Comparison of ENCODE assay signal across 9 cellular contexts in genomic region chr3:188974856-188975611, GRCh38.
A peak's percentile ranks its signal among the peaks of the same experiment; 100 is the strongest.
DNase-seq lines count a peak whose midpoint lies in the region; ATAC-seq and TF ChIP-seq lines count a peak whose summit lies in the region.
"Had no signal": no experiment of that assay in that cellular context is flagged by ENCODE, and none has a peak within 500 bp of the region (broad histone marks: within the 10 kb centered on the region; RNA-seq: fewer than 3 reads in every experiment).

No MANE protein-coding gene starts in this region.

- no peak overlapping the region for H3K4me3 ChIP-seq in CD8-positive, alpha-beta T cell (ENCODE audit: low read depth, low read length)
- no peak overlapping the region for H3K4me3 ChIP-seq in psoas muscle

- peaks cover 25% of the 10 kb centered on the region for H3K4me1 Mint-ChIP-seq in CD8-positive, alpha-beta T cell (ENCODE audit: low read depth)
- H3K4me1 Mint-ChIP-seq in activated naive CD8-positive, alpha-beta T cell treated with anti-CD3 and anti-CD28 coated beads, Interleukin-2, amount 10 ng/mL, durations not matched to agents 7 days and 5 days = peaks cover 31% of the 10 kb centered on the region
- peaks cover 9% of the 10 kb centered on the region for H3K4me1 Mint-ChIP-seq in WTC11

- no peaks in the 10 kb centered on the region for H3K9me3 Mint-ChIP-seq in CD8-positive, alpha-beta T cell
- peaks cover 3% of the 10 kb centered on the region for H3K9me3 Mint-ChIP-seq in activated naive CD8-positive, alpha-beta T cell treated with anti-CD3 and anti-CD28 coated beads, Interleukin-2, amount 10 ng/mL, durations not matched to agents 7 days and 5 days
- H3K9me3 Mint-ChIP-seq in WTC11 = peaks cover 16% of the 10 kb centered on the region

- POLR2A ChIA-PET in CD8-positive, alpha-beta T cell (lab: Charles Lee) = no interaction called here
- POLR2A ChIA-PET in activated naive CD8-positive, alpha-beta T cell treated with anti-CD3 and anti-CD28 coated beads, Interleukin-2, amount 10 ng/mL, durations not matched to agents 7 days and 5 days (lab: Charles Lee) = no interaction called here
- POLR2A ChIA-PET in WTC11 (lab: Charles Lee) = no interaction called here

- H3K9me3 ChIP-seq in CD8-positive, alpha-beta T cell (ENCODE audit: low read length) = no peaks in the 10 kb centered on the region
- no peaks in the 10 kb centered on the region for H3K9me3 ChIP-seq in psoas muscle

- no peaks in the 10 kb centered on the region for H3K36me3 Mint-ChIP-seq in CD8-positive, alpha-beta T cell
- H3K36me3 Mint-ChIP-seq in activated naive CD8-positive, alpha-beta T cell treated with anti-CD3 and anti-CD28 coated beads, Interleukin-2, amount 10 ng/mL, durations not matched to agents 7 days and 5 days = peaks cover 6% of the 10 kb centered on the region
- H3K36me3 Mint-ChIP-seq in WTC11 = no peaks in the 10 kb centered on the region

- CTCF ChIA-PET in CD8-positive, alpha-beta T cell (lab: Charles Lee) = interaction anchor here (0.6 to 3.4 kb wide), 6 partner anchors 11 to 1238 kb away, joined by 3 to 18 read pairs (median 4); no protein-coding TSS in a partner anchor
- CTCF ChIA-PET in WTC11 (lab: Charles Lee) = interaction anchor here (1.5 to 2.0 kb wide), 2 partner anchors 66 to 74 kb away, joined by 3 to 6 read pairs; no protein-coding TSS in a partner anchor

- peak overlapping the region; percentile 22 for H3K4me3 Mint-ChIP-seq in CD8-positive, alpha-beta T cell
- H3K4me3 Mint-ChIP-seq in activated naive CD8-positive, alpha-beta T cell treated with anti-CD3 and anti-CD28 coated beads, Interleukin-2, amount 10 ng/mL, durations not matched to agents 7 days and 5 days = peak overlapping the region; percentile 6
- H3K4me3 Mint-ChIP-seq in WTC11 = no peak overlapping the region

- peak overlapping the region; percentile 0 for H3K27ac ChIP-seq in CD8-positive, alpha-beta T cell (ENCODE audit: low read depth, low read length)
- peak overlapping the region; percentile 36 for H3K27ac ChIP-seq in psoas muscle

- no peaks in the 10 kb centered on the region for H3K36me3 ChIP-seq in CD8-positive, alpha-beta T cell (ENCODE audit: insufficient read depth, low read length)
- H3K36me3 ChIP-seq in psoas muscle (ENCODE audit: insufficient read depth in 1 of 2, low read depth in 1 of 2) = no peaks in the 10 kb centered on the region

- 77 to 86% (median 78%) methylated on average over 10 of the region's 10 CpGs for WGBS in psoas muscle, 3 donors

- ATAC-seq in CD8-positive, alpha-beta T cell = peak; percentile 80
- ATAC-seq in activated naive CD8-positive, alpha-beta T cell treated with anti-CD3 and anti-CD28 coated beads, Interleukin-2, amount 10 ng/mL, durations not matched to agents 7 days and 5 days (ENCODE audit: low read depth) = peak; percentile 94
- ATAC-seq in psoas muscle = no peak
- ATAC-seq in WTC11 = no peak
- ATAC-seq in HG03196 (IDR thresholded peaks at IDR 0.05; ENCODE audit: unreplicated experiment) = no peak

- H3K4me1 ChIP-seq in CD8-positive, alpha-beta T cell (ENCODE audit: insufficient read depth, low read length) = peaks cover 14% of the 10 kb centered on the region
- peaks cover 4% of the 10 kb centered on the region for H3K4me1 ChIP-seq in psoas muscle

- H3K27ac Mint-ChIP-seq in CD8-positive, alpha-beta T cell = peak overlapping the region; percentile 73
- peak overlapping the region; percentile 56 for H3K27ac Mint-ChIP-seq in activated naive CD8-positive, alpha-beta T cell treated with anti-CD3 and anti-CD28 coated beads, Interleukin-2, amount 10 ng/mL, durations not matched to agents 7 days and 5 days
- H3K27ac Mint-ChIP-seq in WTC11 = no peak overlapping the region

- H3K27me3 Mint-ChIP-seq in CD8-positive, alpha-beta T cell (ENCODE audit: low read depth) = peaks cover 10% of the 10 kb centered on the region
- H3K27me3 Mint-ChIP-seq in activated naive CD8-positive, alpha-beta T cell treated with anti-CD3 and anti-CD28 coated beads, Interleukin-2, amount 10 ng/mL, durations not matched to agents 7 days and 5 days = peaks cover 3% of the 10 kb centered on the region
- no peaks in the 10 kb centered on the region for H3K27me3 Mint-ChIP-seq in WTC11 (ENCODE audit: low read depth)

- no peaks in the 10 kb centered on the region for H3K27me3 ChIP-seq in CD8-positive, alpha-beta T cell (ENCODE audit: insufficient read depth, low read length)
- H3K27me3 ChIP-seq in psoas muscle (ENCODE audit: insufficient read depth in 3 of 3, low read length in 2 of 3) = no peaks in the 10 kb centered on the region

- TF ChIP-seq CTCF in CD8-positive, alpha-beta T cell (IDR thresholded peaks at IDR 0.05) = no peak
- TF ChIP-seq CTCF in psoas muscle (IDR thresholded peaks at IDR 0.05) (no peak), WTC11 (IDR thresholded peaks at IDR 0.05) (no peak)

- DNase-seq in CD8-positive, alpha-beta T cell = peak in 4 of 7 experiments; percentile 10 to 54 (median 40)
- peak; percentile 72 for DNase-seq in LHCN-M2 (ENCODE audit: low read depth)
- no peak for DNase-seq in activated naive CD8-positive, alpha-beta T cell treated with anti-CD3 and anti-CD28 coated beads, Interleukin-2, amount 10 ng/mL, durations not matched to agents 7 days and 5 days
- DNase-seq in psoas muscle = no peak
- no peak for DNase-seq in WTC11 (ENCODE audit: low spot score)
- DNase-seq in middle frontal gyrus (ENCODE audit: extremely low spot score, low spot score) = no peak
- no peak for DNase-seq in iPS-NIHi11 (ENCODE audit: low spot score)
- DNase-seq: activated effector memory CD4-positive, alpha-beta T cell treated with anti-CD3 and anti-CD28 coated beads, Interleukin-2, amount 50 U/mL, for 16 hours had no signal

- intact Hi-C loops in CD8-positive, alpha-beta T cell (cut with DNase I, micrococcal nuclease) = loop anchor here in 1 of 2 experiments (5.0 kb wide), 1 partner anchor 1242 kb away; no protein-coding TSS in a partner anchor
- intact Hi-C loops in psoas muscle (cut with DNase I) = no loop called here

TF ChIP-seq in WTC11, 78 proteins besides CTCF, POLR2A, EP300 and RAD21 (continues in another document):
- TF ChIP-seq TEAD1 (CRISPR knock-in tag; IDR thresholded peaks at IDR 0.05) (no peak), ARID4B (CRISPR knock-in tag; IDR thresholded peaks at IDR 0.05; ENCODE audit: borderline replicate concordance) (no peak)
- TF ChIP-seq, protein P1, sequence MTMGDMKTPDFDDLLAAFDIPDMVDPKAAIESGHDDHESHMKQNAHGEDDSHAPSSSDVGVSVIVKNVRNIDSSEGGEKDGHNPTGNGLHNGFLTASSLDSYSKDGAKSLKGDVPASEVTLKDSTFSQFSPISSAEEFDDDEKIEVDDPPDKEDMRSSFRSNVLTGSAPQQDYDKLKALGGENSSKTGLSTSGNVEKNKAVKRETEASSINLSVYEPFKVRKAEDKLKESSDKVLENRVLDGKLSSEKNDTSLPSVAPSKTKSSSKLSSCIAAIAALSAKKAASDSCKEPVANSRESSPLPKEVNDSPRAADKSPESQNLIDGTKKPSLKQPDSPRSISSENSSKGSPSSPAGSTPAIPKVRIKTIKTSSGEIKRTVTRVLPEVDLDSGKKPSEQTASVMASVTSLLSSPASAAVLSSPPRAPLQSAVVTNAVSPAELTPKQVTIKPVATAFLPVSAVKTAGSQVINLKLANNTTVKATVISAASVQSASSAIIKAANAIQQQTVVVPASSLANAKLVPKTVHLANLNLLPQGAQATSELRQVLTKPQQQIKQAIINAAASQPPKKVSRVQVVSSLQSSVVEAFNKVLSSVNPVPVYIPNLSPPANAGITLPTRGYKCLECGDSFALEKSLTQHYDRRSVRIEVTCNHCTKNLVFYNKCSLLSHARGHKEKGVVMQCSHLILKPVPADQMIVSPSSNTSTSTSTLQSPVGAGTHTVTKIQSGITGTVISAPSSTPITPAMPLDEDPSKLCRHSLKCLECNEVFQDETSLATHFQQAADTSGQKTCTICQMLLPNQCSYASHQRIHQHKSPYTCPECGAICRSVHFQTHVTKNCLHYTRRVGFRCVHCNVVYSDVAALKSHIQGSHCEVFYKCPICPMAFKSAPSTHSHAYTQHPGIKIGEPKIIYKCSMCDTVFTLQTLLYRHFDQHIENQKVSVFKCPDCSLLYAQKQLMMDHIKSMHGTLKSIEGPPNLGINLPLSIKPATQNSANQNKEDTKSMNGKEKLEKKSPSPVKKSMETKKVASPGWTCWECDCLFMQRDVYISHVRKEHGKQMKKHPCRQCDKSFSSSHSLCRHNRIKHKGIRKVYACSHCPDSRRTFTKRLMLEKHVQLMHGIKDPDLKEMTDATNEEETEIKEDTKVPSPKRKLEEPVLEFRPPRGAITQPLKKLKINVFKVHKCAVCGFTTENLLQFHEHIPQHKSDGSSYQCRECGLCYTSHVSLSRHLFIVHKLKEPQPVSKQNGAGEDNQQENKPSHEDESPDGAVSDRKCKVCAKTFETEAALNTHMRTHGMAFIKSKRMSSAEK (CRISPR knock-in tag; IDR thresholded peaks at IDR 0.05; ENCODE audit: borderline replicate concordance) = no peak

Comparison
In these comparisons a context has a peak if more than half of its experiments do, and no peak if none do; other contexts are left out.
1. ATAC-seq: peak in CD8-positive, alpha-beta T cell (single experiment) and activated naive CD8-positive, alpha-beta T cell treated with anti-CD3 and anti-CD28 coated beads, Interleukin-2, amount 10 ng/mL, durations not matched to agents 7 days and 5 days (single experiment); none in psoas muscle (0 of 4), WTC11 (single experiment) and HG03196 (single experiment).
2. DNase-seq: peak in CD8-positive, alpha-beta T cell (4 of 7) and LHCN-M2 (single experiment); none in activated naive CD8-positive, alpha-beta T cell treated with anti-CD3 and anti-CD28 coated beads, Interleukin-2, amount 10 ng/mL, durations not matched to agents 7 days and 5 days (single experiment), psoas muscle (0 of 2), WTC11 (single experiment), middle frontal gyrus (single experiment) and iPS-NIHi11 (single experiment).